In the genomic region with DNA sequence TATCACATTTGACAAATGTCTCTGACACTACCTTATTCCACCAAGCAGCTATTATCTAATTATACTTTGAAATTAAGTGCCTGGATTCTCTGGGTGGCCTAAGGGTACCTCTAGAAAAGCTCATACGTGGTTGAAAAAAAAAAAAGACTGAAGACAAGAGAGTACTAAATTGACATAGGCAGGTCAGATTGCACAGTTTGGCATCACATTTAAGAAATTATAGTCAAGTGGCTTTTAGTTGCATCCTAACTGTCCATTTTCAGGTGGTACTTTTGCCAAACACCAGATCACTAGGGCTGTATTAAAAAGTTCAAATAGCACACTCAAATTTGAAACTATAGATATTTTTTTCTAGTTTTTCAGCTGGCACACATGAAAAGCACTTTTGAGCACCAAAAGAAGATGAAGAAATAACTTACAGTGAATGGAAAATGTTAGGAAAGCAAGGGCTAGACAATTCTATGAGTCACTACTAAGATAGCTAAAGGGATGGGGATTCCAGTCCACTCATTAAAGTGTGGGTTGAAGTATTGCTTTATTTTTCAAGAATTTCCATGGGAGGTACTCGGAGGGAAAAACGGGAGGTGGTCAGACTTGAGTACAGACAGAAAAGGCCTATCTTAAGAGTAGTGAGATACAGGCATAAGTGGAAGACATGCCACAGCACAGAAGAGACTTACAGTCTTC, we compare ENCODE assay signal across 9 cellular contexts.
DNase-seq lines count a peak whose midpoint lies in the region; ATAC-seq and TF ChIP-seq lines count a peak whose summit lies in the region.
"Had no signal": no experiment of that assay in that cellular context is flagged by ENCODE, and none has a peak within 500 bp of the region (broad histone marks: within the 10 kb centered on the region; RNA-seq: fewer than 3 reads in every experiment).

No MANE protein-coding gene starts in this region.

- H3K27ac ChIP-seq in breast epithelium (peak overlapping the region in 1 of 2 donors; percentile 1), left lung (peak overlapping the region in 1 of 2 donors; percentile 40), vagina (peak overlapping the region; percentile 68)
- no peak overlapping the region for H3K27ac ChIP-seq in effector memory CD4-positive, alpha-beta T cell (ENCODE audit: insufficient read depth, low read length, poor library complexity, severe bottlenecking)

- intact Hi-C loops in MCF 10A (cut with micrococcal nuclease) (loop anchor here (1.0 to 5.0 kb wide), 2 partner anchors 61 to 64 kb away; no protein-coding TSS in a partner anchor), breast epithelium (cut with DNase I; ENCODE audit: low total_unique reads) (no loop called here), left lung (cut with DNase I) (loop anchor here in 1 of 2 donors (10.0 kb wide), 1 partner anchor 191 kb away; no protein-coding TSS in a partner anchor), vagina (cut with DNase I) (loop anchor here (10.0 kb wide), 1 partner anchor 191 kb away; no protein-coding TSS in a partner anchor)

- peaks cover 6% of the 10 kb centered on the region for H3K36me3 Mint-ChIP-seq in MCF 10A (ENCODE audit: insufficient read depth, unreplicated experiment)

- H3K27ac Mint-ChIP-seq in MCF 10A (ENCODE audit: low read depth, unreplicated experiment): peak overlapping the region; percentile 87
- H3K27ac Mint-ChIP-seq: progenitor cell of endocrine pancreas had no signal

- ATAC-seq in left lung: peak; percentile 78

- H3K9me3 Mint-ChIP-seq in MCF 10A (ENCODE audit: unreplicated experiment): peaks cover 15% of the 10 kb centered on the region

- H3K36me3 ChIP-seq in breast epithelium (no peaks in the 10 kb centered on the region), left lung (no peaks in the 10 kb centered on the region), vagina (no peaks in the 10 kb centered on the region)
- H3K36me3 ChIP-seq in effector memory CD4-positive, alpha-beta T cell (ENCODE audit: control insufficient read depth, insufficient read depth, low read length): no peaks in the 10 kb centered on the region

- in situ Hi-C loops in astrocyte of the spinal cord (cut with HindIII; ENCODE audit: low sequenced_read_pairs): no loop called here

- H3K4me3 ChIP-seq in breast epithelium (no peak overlapping the region), astrocyte of the spinal cord (ENCODE audit: low read depth, low read length) (no peak overlapping the region), left lung (no peak overlapping the region), vagina (no peak overlapping the region)
- H3K4me3 ChIP-seq in effector memory CD4-positive, alpha-beta T cell (ENCODE audit: insufficient read depth, low read depth, low read length, poor library complexity, severe bottlenecking): no peak overlapping the region

- POLR2A ChIA-PET in MCF 10A (lab: Yijun Ruan, JAX): interaction anchor here (0.8 to 1.6 kb wide), 9 partner anchors 10 to 172 kb away, joined by 3 to 8 read pairs (median 3); no protein-coding TSS in a partner anchor

- H3K9me3 ChIP-seq in breast epithelium (no peaks in the 10 kb centered on the region), left lung (peaks cover 0 to 2% of the 10 kb centered on the region in 2 donors), vagina (no peaks in the 10 kb centered on the region)
- H3K9me3 ChIP-seq in effector memory CD4-positive, alpha-beta T cell (ENCODE audit: control insufficient read depth, low read length): no peaks in the 10 kb centered on the region

- BruUV-seq in MCF 10A (replicated peaks; lab: Mats Ljungman, UMichigan): TSS peak; percentile 16

- H3K27me3 Mint-ChIP-seq in MCF 10A (ENCODE audit: insufficient read depth, unreplicated experiment): no peaks in the 10 kb centered on the region
- H3K27me3 Mint-ChIP-seq: progenitor cell of endocrine pancreas had no signal

- TF ChIP-seq CTCF in MCF 10A (IDR thresholded peaks at IDR 0.05; ENCODE audit: unreplicated experiment) (no peak), breast epithelium (IDR thresholded peaks at IDR 0.05) (no peak), astrocyte of the spinal cord (IDR thresholded peaks at IDR 0.05; ENCODE audit: low read depth, low read length) (no peak), left lung (IDR thresholded peaks at IDR 0.05) (no peak), vagina (IDR thresholded peaks at IDR 0.05) (no peak)

- CTCF ChIA-PET in MCF 10A (lab: Yijun Ruan, JAX): interaction anchor here (0.7 to 3.8 kb wide), 8 partner anchors 14 to 303 kb away, joined by 3 to 51 read pairs (median 4); no protein-coding TSS in a partner anchor

- TF ChIP-seq POLR2A in breast epithelium (IDR thresholded peaks at IDR 0.05) (no peak), vagina (IDR thresholded peaks at IDR 0.05) (no peak)

- peak overlapping the region; percentile 1 for H3K4me3 Mint-ChIP-seq in MCF 10A (ENCODE audit: unreplicated experiment)

- peaks cover 33% of the 10 kb centered on the region for H3K4me1 Mint-ChIP-seq in MCF 10A (ENCODE audit: insufficient read depth, unreplicated experiment)

- H3K4me1 ChIP-seq in breast epithelium (no peaks in the 10 kb centered on the region), left lung (peaks cover 0 to 6% of the 10 kb centered on the region in 2 donors), vagina (no peaks in the 10 kb centered on the region)
- no peaks in the 10 kb centered on the region for H3K4me1 ChIP-seq in effector memory CD4-positive, alpha-beta T cell (ENCODE audit: control insufficient read depth, insufficient read depth, low read length, poor library complexity, severe bottlenecking)

- H3K27me3 ChIP-seq in breast epithelium: no peaks in the 10 kb centered on the region
- H3K27me3 ChIP-seq in left lung: no peaks in the 10 kb centered on the region
- H3K27me3 ChIP-seq in vagina: no peaks in the 10 kb centered on the region
- no peaks in the 10 kb centered on the region for H3K27me3 ChIP-seq in effector memory CD4-positive, alpha-beta T cell (replicated peaks; ENCODE audit: control insufficient read depth, insufficient read depth, low read length, poor library complexity, severe bottlenecking)

- DNase-seq in MCF 10A (ENCODE audit: unreplicated experiment) (peak; percentile 76), breast epithelium (ENCODE audit: low spot score in 2 of 2) (no peak), astrocyte of the spinal cord (ENCODE audit: low read depth, low spot score) (peak; percentile 96), left lung (no peak), vagina (ENCODE audit: extremely low spot score in 2 of 2) (no peak), superior temporal gyrus (ENCODE audit: extremely low spot score) (no peak), DMS 273 (lab: John Stamatoyannopoulos, UW; ENCODE audit: unreplicated experiment) (no peak)
- no peak for DNase-seq in effector memory CD4-positive, alpha-beta T cell

Comparison
In these comparisons a context has a peak if more than half of its experiments do, and no peak if none do; other contexts are left out.
1. DNase-seq: peak in MCF 10A (single experiment) and astrocyte of the spinal cord (single experiment); none in breast epithelium (0 of 2), left lung (0 of 2), vagina (0 of 2), superior temporal gyrus (single experiment), effector memory CD4-positive, alpha-beta T cell (0 of 3) and DMS 273 (single experiment).